Comparison of ENCODE assay signal across 8 cellular contexts in genomic region chr19:36421749-36422481, GRCh38. TPM values are rescaled to one million over a fixed set of nuclear protein-coding genes. Genes with fewer than 3 reads are reported as not detected.
A peak's percentile ranks its signal among the peaks of the same experiment; 100 is the strongest.
DNase-seq lines count a peak whose midpoint lies in the region; ATAC-seq and TF ChIP-seq lines count a peak whose summit lies in the region.

No MANE protein-coding gene starts in this region.

- H3K27me3 ChIP-seq in ACC112 (ENCODE audit: insufficient read depth, low read length) (no peaks in the 10 kb centered on the region), HUES64 (ENCODE audit: insufficient read depth, low read length) (peaks cover 40% of the 10 kb centered on the region), neural progenitor cell (peaks cover 34% of the 10 kb centered on the region)

- no peak overlapping the region for H3K4me2 ChIP-seq in neural progenitor cell

- ATAC-seq in naive thymus-derived CD8-positive, alpha-beta T cell = no peak
- no peak for ATAC-seq in GM18511 (IDR thresholded peaks at IDR 0.05; ENCODE audit: unreplicated experiment)

- peaks cover 18 to 39% (median 28%) of the 10 kb centered on the region in 5 donors for H3K27me3 Mint-ChIP-seq in naive thymus-derived CD8-positive, alpha-beta T cell
- peaks cover 5% of the 10 kb centered on the region for H3K27me3 Mint-ChIP-seq in neural progenitor cell (ENCODE audit: insufficient read depth, low read depth)

- 72% methylated on average over 33 of the region's 33 CpGs for WGBS in HUES64

- DNase-seq in epithelial cell of proximal tubule (ENCODE audit: low read depth) = no peak
- DNase-seq in naive thymus-derived CD8-positive, alpha-beta T cell = no peak
- no peak for DNase-seq in NCI-H510A (lab: John Stamatoyannopoulos, UW)
- DNase-seq in AG08395 (ENCODE audit: low spot score) = no peak
- DNase-seq in neural progenitor cell (ENCODE audit: low spot score) = no peak

- H3F3A ChIP-seq in neural progenitor cell (ENCODE audit: low read depth) = no peaks in the 10 kb centered on the region

- no peaks in the 10 kb centered on the region for H3K4me1 ChIP-seq in ACC112 (ENCODE audit: control insufficient read depth, insufficient read depth, low read length, unreplicated experiment)
- peaks cover 9% of the 10 kb centered on the region; the same call in 1 of the 2 replicates for H3K4me1 ChIP-seq in HUES64 (ENCODE audit: insufficient read depth, low read length)
- H3K4me1 ChIP-seq in neural progenitor cell = peaks cover 7% of the 10 kb centered on the region

- H3K9me3 Mint-ChIP-seq in naive thymus-derived CD8-positive, alpha-beta T cell = peaks cover 0 to 73% (median 43%) of the 10 kb centered on the region in 9 donors
- peaks cover 59% of the 10 kb centered on the region for H3K9me3 Mint-ChIP-seq in neural progenitor cell

- no peaks in the 10 kb centered on the region for H4K20me1 ChIP-seq in neural progenitor cell (ENCODE audit: low read depth)

- H3K27ac Mint-ChIP-seq in naive thymus-derived CD8-positive, alpha-beta T cell = no peak overlapping the region
- H3K27ac Mint-ChIP-seq in neural progenitor cell = no peak overlapping the region

- H3K27ac ChIP-seq in ACC112 (ENCODE audit: low read depth, low read length) (no peak overlapping the region), HUES64 (ENCODE audit: low read depth, low read length) (no peak overlapping the region), neural progenitor cell (no peak overlapping the region)

- H3K36me3 ChIP-seq in ACC112 (ENCODE audit: insufficient read depth, low read length) = no peaks in the 10 kb centered on the region
- H3K36me3 ChIP-seq in HUES64 (ENCODE audit: insufficient read depth, low read length) = no peaks in the 10 kb centered on the region
- no peaks in the 10 kb centered on the region for H3K36me3 ChIP-seq in neural progenitor cell

- peaks cover 9 to 22% (median 19%) of the 10 kb centered on the region in 4 donors for H3K4me1 Mint-ChIP-seq in naive thymus-derived CD8-positive, alpha-beta T cell
- peaks cover 5% of the 10 kb centered on the region for H3K4me1 Mint-ChIP-seq in neural progenitor cell

- H3K9me3 ChIP-seq in HUES64 (ENCODE audit: insufficient read depth, low read depth, low read length) (0 out of 2 replicates have a peak, but pooled peaks cover 3% of the 10 kb centered on the region), neural progenitor cell (ENCODE audit: low read depth) (no peaks in the 10 kb centered on the region)

- H2AFZ ChIP-seq in ACC112 (ENCODE audit: low read length, unreplicated experiment) (peak overlapping the region; percentile 69), neural progenitor cell (replicated peaks) (no peak overlapping the region)

- H3K79me2 ChIP-seq in ACC112 (ENCODE audit: control insufficient read depth, insufficient read depth, low read length, unreplicated experiment) (peaks cover 11% of the 10 kb centered on the region), neural progenitor cell (ENCODE audit: low read depth) (peaks cover 13% of the 10 kb centered on the region)

- peak overlapping the region; percentile 84 for H3K4me3 ChIP-seq in ACC112 (ENCODE audit: low read depth, low read length)
- peak overlapping the region; percentile 62 for H3K4me3 ChIP-seq in HUES64 (ENCODE audit: low read length)
- H3K4me3 ChIP-seq in epithelial cell of proximal tubule (ENCODE audit: low read depth, low read length) = peak overlapping the region; percentile 51
- no peak overlapping the region for H3K4me3 ChIP-seq in neural progenitor cell

- POLR2A ChIA-PET in naive thymus-derived CD8-positive, alpha-beta T cell (lab: Charles Lee) = no interaction called here

- H3K4me3 Mint-ChIP-seq in naive thymus-derived CD8-positive, alpha-beta T cell = peak overlapping the region in 9 of 10 donors; percentile 37 to 72 (median 57)
- no peak overlapping the region for H3K4me3 Mint-ChIP-seq in neural progenitor cell

- peaks cover 12 to 52% (median 51%) of the 10 kb centered on the region in 3 donors for H3K36me3 Mint-ChIP-seq in naive thymus-derived CD8-positive, alpha-beta T cell
- peaks cover 13% of the 10 kb centered on the region for H3K36me3 Mint-ChIP-seq in neural progenitor cell

- H3K9ac ChIP-seq in HUES64 (ENCODE audit: low read depth, low read length) = peak overlapping the region; percentile 48
- no peak overlapping the region for H3K9ac ChIP-seq in neural progenitor cell

- TF ChIP-seq CTCF in epithelial cell of proximal tubule (conservative IDR thresholded peaks at IDR 0.05; ENCODE audit: low read depth, low read length) (no peak), neural progenitor cell (IDR thresholded peaks at IDR 0.05) (no peak)

RNA-seq across cellular contexts. Expression of gene ZFP82, which starts 3.5 kb away (rescaled TPM):
- polyA plus RNA-seq in HUES64 (2013, experiment 1 of 2) = 13.0 TPM
- 14.3 TPM for polyA plus RNA-seq in HUES64 (2013, experiment 2 of 2)
- total RNA-seq in epithelial cell of proximal tubule (4.7 and 5.2 TPM in 2 replicates), neural progenitor cell (ENCODE audit: low replicate concordance) (19.5 and 26.1 TPM in 2 replicates)
- 10 to 100 TPM; 10.1 to 12.4 TPM for total RNA-seq in naive thymus-derived CD8-positive, alpha-beta T cell
- polyA plus RNA-seq in naive thymus-derived CD8-positive, alpha-beta T cell = 10 to 100 TPM in 1 of 3 donors, 1 to 10 TPM in 2; 2.8 to 13.5 (median 5.3) TPM

RNA-seq across cellular contexts. Expression of gene ZFP14, which starts 42.9 kb away (rescaled TPM):
- polyA plus RNA-seq in HUES64 (2013, experiment 1 of 2) = 3.5 TPM
- 4.1 TPM for polyA plus RNA-seq in HUES64 (2013, experiment 2 of 2)
- total RNA-seq in epithelial cell of proximal tubule = 1.0 and 3.0 TPM in 2 replicates
- 10 to 100 TPM; 21.3 to 22.1 TPM for total RNA-seq in naive thymus-derived CD8-positive, alpha-beta T cell
- polyA plus RNA-seq in naive thymus-derived CD8-positive, alpha-beta T cell = 1 to 10 TPM; 3.4 to 5.5 (median 4.6) TPM
- total RNA-seq in neural progenitor cell (ENCODE audit: low replicate concordance) = 19.0 and 25.1 TPM in 2 replicates
